Comparison of ENCODE assay signal across 14 cellular contexts in genomic region chr11:58334708-58335107, GRCh38. TPM values are rescaled to one million over a fixed set of nuclear protein-coding genes. Genes with fewer than 3 reads are reported as not detected.
DNase-seq lines count a peak whose midpoint lies in the region; ATAC-seq and TF ChIP-seq lines count a peak whose summit lies in the region.
"Had no signal": no experiment of that assay in that cellular context is flagged by ENCODE, and none has a peak within 500 bp of the region (broad histone marks: within the 10 kb centered on the region; RNA-seq: fewer than 3 reads in every experiment).

No MANE protein-coding gene starts in this region.

- H3K36me3 ChIP-seq in HCT116 (ENCODE audit: control insufficient read depth in 1 of 2, insufficient read depth in 2 of 2, low read length in 2 of 2) (no peaks in the 10 kb centered on the region), skeletal muscle satellite cell (ENCODE audit: insufficient read depth, low read length) (no peaks in the 10 kb centered on the region)

- DNase-seq in HCT116 (ENCODE audit: low read depth, low spot score) (peak; percentile 31), SW 1271 (lab: John Stamatoyannopoulos, UW) (peak; percentile 38 to 75), fibroblast of the aortic adventitia (ENCODE audit: low read depth) (peak; percentile 76), dorsolateral prefrontal cortex (no peak), NCI-H2196 (lab: John Stamatoyannopoulos, UW; ENCODE audit: unreplicated experiment) (no peak)
- DNase-seq: activated CD4-positive, alpha-beta T cell treated with anti-CD3 and anti-CD28 coated beads, Interleukin-2, amount 10 ng/mL, durations not matched to agents 24 days and 14 days; activated effector memory CD4-positive, alpha-beta T cell treated with Interleukin-2 at 50 U/mL for 16 hours; naive B cell; SHP77 treated with DMSO at 0.1 percent for 48 hours; stimulated activated CD4-positive, alpha-beta T cell treated with anti-CD3 and anti-CD28 coated beads, Interleukin-12 subunit alpha, Interleukin-12 subunit beta, amount 100 ng/mL, for 4 hours had no signal

- no peaks in the 10 kb centered on the region for H3K27me3 ChIP-seq in HCT116 (ENCODE audit: insufficient read depth, low read length)
- H3K27me3 ChIP-seq in skeletal muscle satellite cell (ENCODE audit: control insufficient read depth, insufficient read depth, low read length) = no peaks in the 10 kb centered on the region
- H3K27me3 ChIP-seq in dorsolateral prefrontal cortex = peaks cover 0 to 11% (median 0%) of the 10 kb centered on the region in 45 donors

- no peak overlapping the region for H2AFZ ChIP-seq in HCT116 (ENCODE audit: low read depth, low read length, poor library complexity, severe bottlenecking)

- RAD21 ChIA-PET in HCT116 (lab: Charles Lee; ENCODE audit: low non-redundant PET in 1 of 2, low total read pairs in 2 of 2, uncharacterized antibody in 2 of 2, unreplicated experiment in 2 of 2) = no interaction called here

- H3K9ac ChIP-seq in HCT116 (ENCODE audit: low read length) (no peak overlapping the region), skeletal muscle satellite cell (ENCODE audit: low read depth, low read length) (peak overlapping the region; percentile 66)

- POLR2A ChIA-PET in HCT116 (lab: Charles Lee) = no interaction called here

- H3K79me2 ChIP-seq in HCT116 (ENCODE audit: insufficient read depth, low read length) = no peaks in the 10 kb centered on the region

- BruUV-seq in HCT116 (replicated peaks; lab: Mats Ljungman, UMichigan) = no TSS peak

- no peak for TF ChIP-seq CTCF in HCT116 (IDR thresholded peaks at IDR 0.05 in 2 of 3, conservative IDR thresholded peaks at IDR 0.05 in 1 of 3; ENCODE audit: borderline replicate concordance in 1 of 3, insufficient read depth in 1 of 3, low read depth in 2 of 3, low read length in 2 of 3)
- no peak for TF ChIP-seq CTCF in fibroblast of the aortic adventitia (IDR thresholded peaks at IDR 0.05; ENCODE audit: insufficient read depth, low read length)
- no peak for TF ChIP-seq CTCF in dorsolateral prefrontal cortex (IDR thresholded peaks at IDR 0.05 in 54 of 56, conservative IDR thresholded peaks at IDR 0.05 in 2 of 56; ENCODE audit: low read depth in 1 of 56, partially characterized antibody in 56 of 56)

- CTCF ChIA-PET in HCT116 (lab: Charles Lee) = no interaction called here

- H3K4me2 ChIP-seq in HCT116 (ENCODE audit: low read length) = peak overlapping the region; percentile 33
- H3K4me2 ChIP-seq in skeletal muscle satellite cell (ENCODE audit: low read length) = peak overlapping the region; percentile 51

- no peaks in the 10 kb centered on the region for H3K9me2 ChIP-seq in HCT116 (ENCODE audit: insufficient read depth)

- no peak for TF ChIP-seq RAD21 in HCT116 (IDR thresholded peaks at IDR 0.05; ENCODE audit: low read depth)

- no peaks in the 10 kb centered on the region for H4K20me1 ChIP-seq in HCT116 (ENCODE audit: insufficient read depth)

- intact Hi-C loops in HCT116 (cut with micrococcal nuclease) (no loop called here), dorsolateral prefrontal cortex (cut with DNase I) (no loop called here)

- H3K27ac ChIP-seq in HCT116 (ENCODE audit: low read depth, low read length) = no peak overlapping the region
- no peak overlapping the region for H3K27ac ChIP-seq in dorsolateral prefrontal cortex

- no peaks in the 10 kb centered on the region for H3K9me3 ChIP-seq in HCT116 (ENCODE audit: control insufficient read depth in 1 of 2, insufficient read depth in 1 of 2, low read depth in 1 of 2, low read length in 2 of 2)
- peaks cover 6% of the 10 kb centered on the region for H3K9me3 ChIP-seq in skeletal muscle satellite cell (replicated peaks; ENCODE audit: low read length)

- H3K4me3 ChIP-seq in HCT116 (replicated peaks in 1 of 2; ENCODE audit: low read depth in 1 of 2, low read length in 2 of 2) = no peak overlapping the region
- H3K4me3 ChIP-seq in fibroblast of the aortic adventitia (ENCODE audit: low read depth, low read length) = no peak overlapping the region
- H3K4me3 ChIP-seq in skeletal muscle satellite cell (ENCODE audit: low read length) = peak overlapping the region; percentile 25
- no peak overlapping the region for H3K4me3 ChIP-seq in dorsolateral prefrontal cortex
- H3K4me3 ChIP-seq: K562 had no signal

- peaks cover 0 to 8% of the 10 kb centered on the region in 2 experiments; a peak in 2 of 4 replicates for H3K4me1 ChIP-seq in HCT116 (ENCODE audit: control insufficient read depth in 1 of 2, insufficient read depth in 2 of 2, low read length in 2 of 2)
- peaks cover 35% of the 10 kb centered on the region for H3K4me1 ChIP-seq in skeletal muscle satellite cell (ENCODE audit: control insufficient read depth, insufficient read depth, low read length)

- peak; percentile 76 for ATAC-seq in HCT116
- no peak for ATAC-seq in HG03039 (IDR thresholded peaks at IDR 0.05; ENCODE audit: unreplicated experiment)
- ATAC-seq in HG03095 (IDR thresholded peaks at IDR 0.05; ENCODE audit: unreplicated experiment) = no peak
- ATAC-seq: K562 had no signal

- TF ChIP-seq POLR2A in HCT116 (IDR thresholded peaks at IDR 0.05; ENCODE audit: borderline replicate concordance, extremely low read depth, insufficient read depth, insufficient read length) = no peak

TF ChIP-seq in HCT116, 20 proteins besides CTCF, POLR2A, EP300 and RAD21 (continues in another document):
- TF ChIP-seq ELF1 (IDR thresholded peaks at IDR 0.05; ENCODE audit: borderline replicate concordance, low read depth) = no peak
- TF ChIP-seq POLR2AphosphoS5 (IDR thresholded peaks at IDR 0.05; ENCODE audit: low read depth, low read length) = no peak
- TF ChIP-seq REST (IDR thresholded peaks at IDR 0.05; ENCODE audit: low read depth) = no peak
- TF ChIP-seq TCF7L2 (IDR thresholded peaks at IDR 0.05; ENCODE audit: borderline replicate concordance, extremely low read depth, insufficient read depth, insufficient read length) = no peak
- TF ChIP-seq CBX3 (IDR thresholded peaks at IDR 0.05; ENCODE audit: low read depth) = no peak
- TF ChIP-seq EZH2phosphoT487 (IDR thresholded peaks at IDR 0.05; ENCODE audit: borderline replicate concordance) = no peak
- no peak for TF ChIP-seq MAX (IDR thresholded peaks at IDR 0.05)
- TF ChIP-seq SIN3A (IDR thresholded peaks at IDR 0.05; ENCODE audit: low read depth) = no peak
- no peak for TF ChIP-seq ATF3 (IDR thresholded peaks at IDR 0.05)
- no peak for TF ChIP-seq EZH2 (IDR thresholded peaks at IDR 0.05)
- no peak for TF ChIP-seq YY1 (IDR thresholded peaks at IDR 0.05; ENCODE audit: extremely low read depth, insufficient replicate concordance, low read depth, low read length)
- TF ChIP-seq ZNF274 (IDR thresholded peaks at IDR 0.05; ENCODE audit: low read depth, low read length) = no peak
- TF ChIP-seq ZFX (IDR thresholded peaks at IDR 0.05) = no peak
- TF ChIP-seq JUND (IDR thresholded peaks at IDR 0.05) = peak; percentile 54; the same call in 1 of the 2 replicates
- peak; percentile 71 for TF ChIP-seq FOSL1 (IDR thresholded peaks at IDR 0.05; ENCODE audit: low read depth)

RNA-seq across cellular contexts. Expression of gene OR5B17, which starts 24.2 kb away (rescaled TPM):
- not detected for total RNA-seq in HCT116 (2021; ENCODE audit: unreplicated experiment)
- not detected in 2 replicates for polyA plus RNA-seq in HCT116 (2012)
- not detected in 2 replicates for total RNA-seq in fibroblast of the aortic adventitia (ENCODE audit: low replicate concordance)
- not detected in 2 replicates for total RNA-seq in skeletal muscle satellite cell (2012; rRNA removed)
- total RNA-seq in dorsolateral prefrontal cortex = not detected
- total RNA-seq: activated CD4-positive, alpha-beta T cell treated with anti-CD3 and anti-CD28 coated beads, Interleukin-2, amount 10 ng/mL, durations not matched to agents 24 days and 14 days; K562 had no signal
- polyA plus RNA-seq: K562 had no signal

Comparison
In these comparisons a context has a peak if more than half of its experiments do, and no peak if none do; other contexts are left out.
1. DNase-seq: peak in HCT116 (single experiment), SW 1271 (2 of 2) and fibroblast of the aortic adventitia (single experiment); none in dorsolateral prefrontal cortex (0 of 10) and NCI-H2196 (single experiment).